In the genomic region with DNA sequence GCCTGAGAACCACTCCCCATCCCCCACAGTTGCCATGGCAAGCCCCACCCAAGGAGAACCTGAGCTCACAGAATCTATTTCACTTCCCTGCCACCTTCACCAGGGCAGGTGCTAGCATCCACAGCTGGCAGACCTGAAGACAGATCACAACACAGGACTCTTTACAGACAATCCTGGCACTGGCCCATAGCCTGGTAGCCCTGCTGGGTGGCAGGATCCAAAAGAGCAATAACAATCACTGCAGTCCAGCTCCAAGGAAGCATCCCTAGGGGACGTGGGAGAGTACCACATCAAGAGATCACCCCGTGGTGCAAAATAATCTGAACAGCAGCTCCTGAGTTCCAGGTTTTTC, we compare ENCODE assay signal across 23 cellular contexts.
"Had no signal": no experiment of that assay in that cellular context is flagged by ENCODE, and none has a peak within 500 bp of the region (broad histone marks: within the 10 kb centered on the region; RNA-seq: fewer than 3 reads in every experiment).

No MANE protein-coding gene starts in this region.

- H3K4me2 ChIP-seq: KMS-11, SK-N-SH had no signal

- ATAC-seq: activated CD4-positive, CD25-positive, alpha-beta regulatory T cell treated with anti-CD3 and anti-CD28 coated beads, Interleukin-2, amount 50 U/mL, for 24 hours; activated CD8-positive, alpha-beta T cell treated with anti-CD3 and anti-CD28 coated beads for 36 hours; activated T-cell treated with anti-CD3 and anti-CD28 coated beads, Interleukin-2, amount 50 U/mL, for 72 hours; Right ventricle myocardium inferior had no signal

- H3K9ac ChIP-seq: KMS-11, SK-N-SH had no signal

- H3K36me3 ChIP-seq: adrenal gland, SJCRH30 had no signal

- H3K4me1 ChIP-seq: adrenal gland, SJCRH30 had no signal

- H3K4me3 ChIP-seq: adrenal gland, SJCRH30 had no signal

- H3K9me3 ChIP-seq: SJCRH30, SK-N-SH had no signal

- H3K27ac ChIP-seq: adrenal gland, KMS-11, SJCRH30, VCaP had no signal

- DNase-seq: activated CD4-positive, alpha-beta T cell treated with anti-CD3 and anti-CD28 coated beads for 4 hours; activated CD8-positive, alpha-beta memory T cell treated with anti-CD3 and anti-CD28 coated beads, Interleukin-2, amount 50 U/mL, for 4 hours; activated CD8-positive, alpha-beta T cell treated with anti-CD3 and anti-CD28 coated beads for 36 hours; activated naive CD4-positive, alpha-beta T cell treated with anti-CD3 and anti-CD28 coated beads, Interleukin-2, amount 50 U/mL, for 16 hours; activated naive CD8-positive, alpha-beta T cell treated with anti-CD3 and anti-CD28 coated beads, Interleukin-2, amount 10 ng/mL, durations not matched to agents 7 days and 5 days; activated T-cell treated with anti-CD3 and anti-CD28 coated beads, Interleukin-2, amount 50 U/mL, for 72 hours; adrenal gland; anterior cingulate cortex; caudate nucleus; NCI-H1092; NCI-H1930; NCI-H2171; NCI-H2227 treated with DMSO at 0.1 percent for 48 hours; NCI-H510A treated with DMSO at 0.1 percent for 48 hours; NCI-H774; RPMI8226; SJCRH30; SK-N-SH; T-helper 1 cell had no signal

- H3K27me3 ChIP-seq: adrenal gland, SJCRH30 had no signal
